ENCODE assay signal across 14 cellular contexts in genomic region chr3:59850352-59850870, GRCh38.
A peak's percentile ranks its signal among the peaks of the same experiment; 100 is the strongest.
DNase-seq lines count a peak whose midpoint lies in the region; ATAC-seq lines count a peak whose summit lies in the region.
"Had no signal": no experiment of that assay in that cellular context is flagged by ENCODE, and none has a peak within 500 bp of the region (broad histone marks: within the 10 kb centered on the region; RNA-seq: fewer than 3 reads in every experiment).

No MANE protein-coding gene starts in this region.

- CTCF ChIA-PET in activated naive CD4-positive, alpha-beta T cell treated with anti-CD3 and anti-CD28 coated beads, Interleukin-2, amount 10 ng/mL, durations not matched to agents 7 days and 5 days (lab: Charles Lee): interaction anchor here (1.0 kb wide), 1 partner anchor 8 kb away, joined by 4 read pairs; no protein-coding TSS in a partner anchor

- no peak for ATAC-seq in HG03432 (IDR thresholded peaks at IDR 0.05; ENCODE audit: unreplicated experiment)
- no peak for ATAC-seq in HG02970 (IDR thresholded peaks at IDR 0.05; ENCODE audit: low FRiP score, unreplicated experiment)
- no peak for ATAC-seq in HG02885 (IDR thresholded peaks at IDR 0.05; ENCODE audit: poor library complexity, unreplicated experiment)
- ATAC-seq: GM12878, HCT116 had no signal

- no peaks in the 10 kb centered on the region for H3K4me1 Mint-ChIP-seq in activated naive CD4-positive, alpha-beta T cell treated with anti-CD3 and anti-CD28 coated beads, Interleukin-2, amount 10 ng/mL, durations not matched to agents 7 days and 5 days

- no peaks in the 10 kb centered on the region for H3K27me3 Mint-ChIP-seq in activated naive CD4-positive, alpha-beta T cell treated with anti-CD3 and anti-CD28 coated beads, Interleukin-2, amount 10 ng/mL, durations not matched to agents 7 days and 5 days

- no peak overlapping the region for H3K4me3 Mint-ChIP-seq in activated naive CD4-positive, alpha-beta T cell treated with anti-CD3 and anti-CD28 coated beads, Interleukin-2, amount 10 ng/mL, durations not matched to agents 7 days and 5 days
- H3K4me3 Mint-ChIP-seq: CD4-positive, CD25-positive, alpha-beta regulatory T cell had no signal

- peaks cover 60% of the 10 kb centered on the region for H3K36me3 Mint-ChIP-seq in activated naive CD4-positive, alpha-beta T cell treated with anti-CD3 and anti-CD28 coated beads, Interleukin-2, amount 10 ng/mL, durations not matched to agents 7 days and 5 days

- peak overlapping the region; percentile 38 for H3K27ac Mint-ChIP-seq in activated naive CD4-positive, alpha-beta T cell treated with anti-CD3 and anti-CD28 coated beads, Interleukin-2, amount 10 ng/mL, durations not matched to agents 7 days and 5 days
- H3K27ac Mint-ChIP-seq: CD4-positive, CD25-positive, alpha-beta regulatory T cell had no signal

- H3K9me3 Mint-ChIP-seq in activated naive CD4-positive, alpha-beta T cell treated with anti-CD3 and anti-CD28 coated beads, Interleukin-2, amount 10 ng/mL, durations not matched to agents 7 days and 5 days: peaks cover 6% of the 10 kb centered on the region

- DNase-seq in activated naive CD4-positive, alpha-beta T cell treated with anti-CD3 and anti-CD28 coated beads, Interleukin-2, amount 10 ng/mL, durations not matched to agents 7 days and 5 days: no peak
- no peak for DNase-seq in activated naive CD4-positive, alpha-beta T cell treated with anti-CD3 and anti-CD28 coated beads, Interleukin-2, amount 50 U/mL, for 16 hours
- DNase-seq in NCI-H748 treated with DMSO at 0.1 percent for 48 hours (lab: John Stamatoyannopoulos, UW) (peak; percentile 33), kidney tubule cell (ENCODE audit: low spot score) (peak; percentile 56)
- DNase-seq in activated CD4-positive, alpha-beta T cell treated with anti-CD3 and anti-CD28 coated beads, Interleukin-2, amount 50 U/mL, for 1 hour: no peak
- DNase-seq: ACHN; CD4-positive, CD25-positive, alpha-beta regulatory T cell; DMS79; GM23248 had no signal

Comparison
In these comparisons a context has a peak if more than half of its experiments do, and no peak if none do; other contexts are left out.
1. DNase-seq: peak in NCI-H748 treated with DMSO at 0.1 percent for 48 hours (single experiment) and kidney tubule cell (single experiment); none in activated naive CD4-positive, alpha-beta T cell treated with anti-CD3 and anti-CD28 coated beads, Interleukin-2, amount 10 ng/mL, durations not matched to agents 7 days and 5 days (single experiment), activated naive CD4-positive, alpha-beta T cell treated with anti-CD3 and anti-CD28 coated beads, Interleukin-2, amount 50 U/mL, for 16 hours (single experiment) and activated CD4-positive, alpha-beta T cell treated with anti-CD3 and anti-CD28 coated beads, Interleukin-2, amount 50 U/mL, for 1 hour (single experiment).